ENCODE assay signal across 13 cellular contexts in the genomic region with DNA sequence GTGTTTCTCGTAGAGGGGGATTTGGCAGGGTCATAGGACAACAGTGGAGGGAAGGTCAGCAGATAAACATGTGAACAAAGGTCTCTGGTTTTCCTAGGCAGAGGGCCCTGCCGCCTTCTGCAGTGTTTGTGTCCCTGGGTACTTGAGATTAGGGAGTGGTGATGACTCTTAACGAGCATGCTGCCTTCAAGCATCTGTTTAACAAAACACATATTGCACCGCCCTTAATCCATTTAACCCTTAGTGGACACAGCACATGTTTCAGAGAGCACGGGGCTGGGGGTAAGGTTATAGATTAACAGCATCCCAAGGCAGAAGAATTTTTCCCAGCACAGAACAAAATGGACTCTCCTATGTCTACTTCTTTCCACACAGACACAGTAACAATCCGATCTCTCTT. TPM values are rescaled to one million over a fixed set of nuclear protein-coding genes. Genes with fewer than 3 reads are reported as not detected.
DNase-seq lines count a peak whose midpoint lies in the region; ATAC-seq, FAIRE-seq and TF ChIP-seq lines count a peak whose summit lies in the region.
"Not testable (repeated sequence)": the region's sequence is repeated elsewhere in the genome, so short reads cannot be mapped to it uniquely, and the experiment has no call there.
"Had no signal": no experiment of that assay in that cellular context is flagged by ENCODE, and none has a peak within 500 bp of the region (broad histone marks: within the 10 kb centered on the region; RNA-seq: fewer than 3 reads in every experiment).

No MANE protein-coding gene starts in this region.

- H3K4me3 ChIP-seq in HEK293 (ENCODE audit: low read depth, low read length); K562; HepG2 (replicated peaks in 1 of 3; ENCODE audit: insufficient read depth in 1 of 3, low read depth in 2 of 3, low read length in 3 of 3): not testable (repeated sequence)

- TF ChIP-seq CTCF in HEK293 (tag by site-specific recombination; IDR thresholded peaks at IDR 0.05); K562 (IDR thresholded peaks at IDR 0.05 in 2 of 3, conservative IDR thresholded peaks at IDR 0.05 in 1 of 3; ENCODE audit: insufficient read depth in 2 of 3, low read depth in 1 of 3, low read length in 3 of 3); glutamatergic neuron (IDR thresholded peaks at IDR 0.05; ENCODE audit: partially characterized antibody, unreplicated experiment); HepG2 (CRISPR knock-in tag; IDR thresholded peaks at IDR 0.05); progenitor cell of endocrine pancreas (IDR thresholded peaks at IDR 0.05; ENCODE audit: unreplicated experiment): not testable (repeated sequence)

- H3K9me3 Mint-ChIP-seq in glutamatergic neuron (ENCODE audit: unreplicated experiment), result not testable (repeated sequence)
- H3K9me3 Mint-ChIP-seq in progenitor cell of endocrine pancreas (ENCODE audit: low read depth), result peaks cover 22% of the 10 kb centered on the region

- not testable (repeated sequence) for H2AFZ ChIP-seq in K562 (ENCODE audit: low read depth, low read length); HepG2 (ENCODE audit: low read length)

- not testable (repeated sequence) for H3K9ac ChIP-seq in K562 (ENCODE audit: insufficient read depth in 1 of 2, low read depth in 2 of 2, low read length in 2 of 2); HepG2 (ENCODE audit: insufficient read depth, low read depth, low read length)

- in situ Hi-C loops in K562 (cut with MboI); HepG2 (cut with HindIII; ENCODE audit: extremely low pct_ligation_motif_present, low pct_unique_long_range_greater_than_20kb): not testable (repeated sequence)

- H3K4me1 ChIP-seq in HEK293 (ENCODE audit: control insufficient read depth, insufficient read depth, low read length); K562 (replicated peaks in 1 of 2; ENCODE audit: control insufficient read depth in 2 of 2, insufficient read depth in 2 of 2, low read length in 2 of 2); HepG2 (ENCODE audit: insufficient read depth, low read length): not testable (repeated sequence)

- not testable (repeated sequence) for TF ChIP-seq POLR2A in K562 (conservative IDR thresholded peaks at IDR 0.05); HepG2 (IDR thresholded peaks at IDR 0.05; ENCODE audit: insufficient read depth in 1 of 2, low read depth in 2 of 2, low read length in 2 of 2)

- H3K79me2 ChIP-seq in K562 (ENCODE audit: control insufficient read depth, insufficient read depth, low read length); HepG2 (ENCODE audit: insufficient read depth, low read length): not testable (repeated sequence)

- H3K4me2 ChIP-seq in K562 (ENCODE audit: insufficient read depth, low read length); HepG2 (ENCODE audit: low read depth, low read length): not testable (repeated sequence)

- not testable (repeated sequence) for H3K4me1 Mint-ChIP-seq in glutamatergic neuron (ENCODE audit: low read depth, unreplicated experiment); progenitor cell of endocrine pancreas (ENCODE audit: low read depth)

- not testable (repeated sequence) for H3K36me3 ChIP-seq in HEK293 (ENCODE audit: control insufficient read depth in 2 of 2, insufficient read depth in 1 of 2, low read length in 2 of 2); K562 (ENCODE audit: control insufficient read depth, insufficient read depth, low read length); HepG2 (replicated peaks in 1 of 2; ENCODE audit: control insufficient read depth in 1 of 2, insufficient read depth in 2 of 2, low read length in 2 of 2)

- H3K9me1 ChIP-seq in K562 (ENCODE audit: control insufficient read depth, insufficient read depth, low read length), result not testable (repeated sequence)

- intact Hi-C loops in K562 (cut with micrococcal nuclease), result loop anchor here (10.0 kb wide), 1 partner anchor 670 kb away; no protein-coding TSS in a partner anchor
- intact Hi-C loops in HepG2 (cut with micrococcal nuclease; ENCODE audit: unreplicated experiment), result not testable (repeated sequence)

- FAIRE-seq in K562 (lab: Jason Lieb, UNC); HepG2 (lab: Jason Lieb, UNC): not testable (repeated sequence)

- CTCF ChIA-PET in HEK293 (lab: Yijun Ruan, JAX); K562 (lab: Yijun Ruan, JAX; ENCODE audit: low intra/inter-chr PET ratio); HepG2 (lab: Yijun Ruan, JAX; ENCODE audit: low intra/inter-chr PET ratio, low total read pairs): not testable (repeated sequence)

- not testable (repeated sequence) for H3K4me3 Mint-ChIP-seq in glutamatergic neuron (ENCODE audit: unreplicated experiment); progenitor cell of endocrine pancreas (ENCODE audit: low read depth)

- not testable (repeated sequence) for H3K27me3 ChIP-seq in K562 (ENCODE audit: control insufficient read depth in 2 of 2, insufficient read depth in 2 of 2, low read length in 2 of 2); HepG2 (ENCODE audit: control insufficient read depth in 1 of 2, insufficient read depth in 2 of 2, low read length in 2 of 2)

- not testable (repeated sequence) for H4K20me1 ChIP-seq in K562 (replicated peaks; ENCODE audit: control insufficient read depth, insufficient read depth, low read length); HepG2 (ENCODE audit: insufficient read depth, low read length)

- POLR2A ChIA-PET in HEK293 (lab: Yijun Ruan, JAX); K562 (lab: Yijun Ruan, JAX); HepG2 (lab: Yijun Ruan, JAX): not testable (repeated sequence)

- DNase-seq in K562 (ENCODE audit: extremely low read depth in 1 of 4, low spot score in 3 of 4); glutamatergic neuron; HepG2 (ENCODE audit: low spot score); progenitor cell of endocrine pancreas (ENCODE audit: low spot score, unreplicated experiment): not testable (repeated sequence)

- not testable (repeated sequence) for H3K9me3 ChIP-seq in HEK293 (ENCODE audit: control insufficient read depth, insufficient read depth, low read depth, low read length); K562 (replicated peaks; ENCODE audit: control insufficient read depth, insufficient read depth, low read depth, low read length); HepG2 (ENCODE audit: low read length)

- not testable (repeated sequence) for TF ChIP-seq EP300 in K562 (IDR thresholded peaks at IDR 0.05; ENCODE audit: low read length); HepG2 (IDR thresholded peaks at IDR 0.05; ENCODE audit: low read depth in 2 of 2, low read length in 2 of 2); HepG2 (CRISPR knock-in tag; IDR thresholded peaks at IDR 0.05; ENCODE audit: borderline replicate concordance)

- H3K27me3 Mint-ChIP-seq in glutamatergic neuron (ENCODE audit: unreplicated experiment); progenitor cell of endocrine pancreas: not testable (repeated sequence)

- not testable (repeated sequence) for H3K27ac ChIP-seq in HEK293 (ENCODE audit: extremely low read depth, low read depth, low read length); K562 (ENCODE audit: extremely low read depth, low read depth, low read length); HepG2 (ENCODE audit: extremely low read length, insufficient read depth, low read length)

- peak overlapping the region; percentile 64 for H3K27ac Mint-ChIP-seq in glutamatergic neuron (ENCODE audit: unreplicated experiment)
- peak overlapping the region; percentile 37 for H3K27ac Mint-ChIP-seq in progenitor cell of endocrine pancreas

- H3K36me3 Mint-ChIP-seq in glutamatergic neuron (ENCODE audit: unreplicated experiment); progenitor cell of endocrine pancreas (ENCODE audit: insufficient read depth): not testable (repeated sequence)

- WGBS in K562 (ENCODE audit: insufficient coverage, low coverage, missing lambda C conversion rate), result 0% methylated on average over 3 of the region's 6 CpGs
- WGBS in HepG2 (ENCODE audit: low lambda C conversion rate), result 0% methylated on average over 3 of the region's 6 CpGs

- ATAC-seq in K562, HepG2: not testable (repeated sequence)

- BruUV-seq in K562 (replicated peaks; lab: Mats Ljungman, UMichigan); HepG2 (replicated peaks; lab: Mats Ljungman, UMichigan): not testable (repeated sequence)

- TF ChIP-seq RAD21 in K562 (CRISPR knock-in tag; conservative IDR thresholded peaks at IDR 0.05 in 1 of 2, IDR thresholded peaks at IDR 0.05 in 1 of 2); HepG2 (CRISPR knock-in tag; IDR thresholded peaks at IDR 0.05): not testable (repeated sequence)

RNA-seq across cellular contexts. Expression of a gene that starts 26.1 kb away (rescaled TPM):
- total RNA-seq in K562 (2011; cell fraction: chromatin; rRNA removed; ENCODE audit: low replicate concordance), result not detected in 2 replicates
- not detected in 2 replicates for total RNA-seq in K562 (2011; cell fraction: nucleolus; rRNA removed)
- not detected in 2 replicates for total RNA-seq in K562 (2011; cell fraction: nucleoplasm; rRNA removed)
- total RNA-seq in K562 (2014; rRNA removed) (not detected in 2 replicates), K562 (2014; rRNA removed; fragmentation: Illumina TruSeq; extraction: Trizol) (not detected in 2 replicates), K562 (2015; rRNA removed; fragmentation: Illumina TruSeq; extraction: Trizol) (not detected in 2 replicates), K562 (2021) (not detected in 2 replicates), glutamatergic neuron (ENCODE audit: unreplicated experiment) (not detected), HepG2 (2016; rRNA removed; fragmentation: Illumina TruSeq; extraction: Trizol) (0.17 and 0.18 TPM in 2 replicates), progenitor cell of endocrine pancreas (not detected in 2 replicates)
- polyA plus RNA-seq in K562 (2011; rRNA removed) (not detected in 2 replicates), K562 (2014; fragmentation: Illumina TruSeq; extraction: Trizol) (not detected in 2 replicates), K562 (2014; fragmentation: Nextera tagmentation; extraction: Ambion mirVana) (not detected), K562 (2014; rRNA removed) (not detected in 2 replicates), HepG2 (2011; rRNA removed) (not detected in 2 replicates)
- not detected in 2 replicates for polyA plus RNA-seq in K562 (2011; cell fraction: cytosol; rRNA removed)
- polyA plus RNA-seq in K562 (2011; cell fraction: nucleus; rRNA removed), result not detected in 2 replicates
- polyA plus RNA-seq in K562 (2012), result not detected in 2 replicates
- polyA minus RNA-seq in K562 (2011; rRNA and poly(A)+ RNA removed), result not detected in 2 replicates
- polyA minus RNA-seq in K562 (2011; cell fraction: cytosol; rRNA and poly(A)+ RNA removed), result not detected in 2 replicates
- not detected in 2 replicates for polyA minus RNA-seq in K562 (2011; cell fraction: nucleus; rRNA and poly(A)+ RNA removed)
- total RNA-seq in HepG2 (2016; cell fraction: cytosol; rRNA removed; fragmentation: Illumina TruSeq; extraction: Trizol; ENCODE audit: low read depth), result 0.18 and 0.20 TPM in 2 replicates
- 0.13 TPM in 1 of 2 replicates, not detected in the other for total RNA-seq in HepG2 (2016; cell fraction: insoluble cytoplasmic fraction; rRNA removed; fragmentation: Illumina TruSeq; extraction: Trizol)
- 0.10 and 0.15 TPM in 2 replicates for total RNA-seq in HepG2 (2016; cell fraction: membrane; rRNA removed; fragmentation: Illumina TruSeq; extraction: Trizol)
- total RNA-seq in HepG2 (2016; cell fraction: nucleus; rRNA removed; fragmentation: Illumina TruSeq; extraction: Trizol), result 0.22 and 0.37 TPM in 2 replicates
- not detected in 2 replicates for polyA plus RNA-seq in HepG2 (2011; cell fraction: cytosol; rRNA removed)
- 0.07 TPM in 1 of 2 replicates, not detected in the other for polyA plus RNA-seq in HepG2 (2011; cell fraction: nucleus; rRNA removed)
- polyA plus RNA-seq in HepG2 (2012), result not detected in 2 replicates
- polyA plus RNA-seq in HepG2 (2016; cell fraction: cytosol; fragmentation: Illumina TruSeq; extraction: Trizol; ENCODE audit: low read depth), result 0.08 and 0.09 TPM in 2 replicates
- 0.32 TPM in 1 of 2 replicates, not detected in the other for polyA plus RNA-seq in HepG2 (2016; cell fraction: insoluble cytoplasmic fraction; fragmentation: Illumina TruSeq; extraction: Trizol; ENCODE audit: low read depth)
- 0.15 and 0.27 TPM in 2 replicates for polyA plus RNA-seq in HepG2 (2016; cell fraction: membrane; fragmentation: Illumina TruSeq; extraction: Trizol; ENCODE audit: low read depth)
- polyA plus RNA-seq in HepG2 (2016; cell fraction: nucleus; fragmentation: Illumina TruSeq; extraction: Trizol; ENCODE audit: insufficient read depth, low read depth), result 0.28 and 0.29 TPM in 2 replicates
- polyA minus RNA-seq in HepG2 (2011; rRNA and poly(A)+ RNA removed; ENCODE audit: low replicate concordance), result 0.30 TPM in 1 of 2 replicates, not detected in the other
- not detected in 2 replicates for polyA minus RNA-seq in HepG2 (2011; cell fraction: cytosol; rRNA and poly(A)+ RNA removed)
- not detected in 2 replicates for polyA minus RNA-seq in HepG2 (2011; cell fraction: nucleus; rRNA and poly(A)+ RNA removed)
- total RNA-seq: A172, A673, Caco-2, Calu3, Daoy had no signal
- polyA plus RNA-seq: A549, AG04450, BJ had no signal
